In the genomic region with DNA sequence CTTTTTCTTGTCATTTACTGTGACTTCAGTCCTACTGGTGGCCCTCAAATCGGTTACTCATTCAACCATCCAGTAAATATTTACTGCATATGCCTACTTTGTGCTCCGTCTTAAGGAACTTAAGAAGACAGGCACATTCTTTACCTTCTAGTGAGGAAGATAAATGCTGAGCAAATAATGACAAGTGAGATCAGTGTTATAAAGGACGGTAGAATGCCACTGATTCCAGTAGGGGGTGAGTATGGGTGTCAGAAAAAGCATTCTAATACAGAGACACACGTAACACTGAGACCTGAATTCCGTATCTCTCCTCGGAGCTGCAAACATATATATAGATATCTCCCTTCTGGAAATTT, we compare ENCODE assay signal across 8 cellular contexts. TPM values are rescaled to one million over a fixed set of nuclear protein-coding genes. Genes with fewer than 3 reads are reported as not detected.
A peak's percentile ranks its signal among the peaks of the same experiment; 100 is the strongest.
DNase-seq lines count a peak whose midpoint lies in the region; ATAC-seq and TF ChIP-seq lines count a peak whose summit lies in the region.

No MANE protein-coding gene starts in this region.

- H3K27me3 Mint-ChIP-seq in activated T-cell treated with anti-CD3 and anti-CD28 coated beads, Interleukin-2, amount 50 U/mL, for 72 hours (ENCODE audit: low read depth), result no peaks in the 10 kb centered on the region
- no peaks in the 10 kb centered on the region for H3K27me3 Mint-ChIP-seq in activated T-helper 1 cell treated with anti-CD3 and anti-CD28 coated beads, Interleukin-12 subunit alpha, Interleukin-12 subunit beta, Interleukin-2, Interleukin-4 antibody, amounts not matched to agents 30 ng/mL and 10 ng/mL and 1 ng/mL, durations not matched to agents 14 hours and 24 hours and 36 hours (ENCODE audit: insufficient read depth)
- H3K27me3 Mint-ChIP-seq in immature natural killer cell (ENCODE audit: low read depth in 3 of 3), result peaks cover 16 to 24% (median 17%) of the 10 kb centered on the region in 3 donors

- H3K9me3 Mint-ChIP-seq in activated T-cell treated with anti-CD3 and anti-CD28 coated beads, Interleukin-2, amount 50 U/mL, for 72 hours, result no peaks in the 10 kb centered on the region
- no peaks in the 10 kb centered on the region for H3K9me3 Mint-ChIP-seq in activated T-helper 1 cell treated with anti-CD3 and anti-CD28 coated beads, Interleukin-12 subunit alpha, Interleukin-12 subunit beta, Interleukin-2, Interleukin-4 antibody, amounts not matched to agents 30 ng/mL and 10 ng/mL and 1 ng/mL, durations not matched to agents 14 hours and 24 hours and 36 hours
- no peaks in the 10 kb centered on the region for H3K9me3 Mint-ChIP-seq in immature natural killer cell

- ATAC-seq in activated T-cell treated with anti-CD3 and anti-CD28 coated beads, Interleukin-2, amount 50 U/mL, for 72 hours (replicated peaks in 1 of 2), result no peak
- ATAC-seq in HG02588 (IDR thresholded peaks at IDR 0.05; ENCODE audit: unreplicated experiment), result no peak

- in situ Hi-C loops in transverse colon (cut with MboI; ENCODE audit: low pct_ligation_motif_present in 1 of 4, low pct_unique_long_range_greater_than_20kb in 1 of 4, low sequenced_read_pairs in 3 of 4), result loop anchor here in 2 of 4 donors (10.0 to 25.0 kb wide), 2 partner anchors 108 to 290 kb away; partner anchors contain the start of genes DDIAS (in 2 of the 2) and PRCP (in 2 of the 2)

- H3K4me3 Mint-ChIP-seq in activated T-cell treated with anti-CD3 and anti-CD28 coated beads, Interleukin-2, amount 50 U/mL, for 72 hours, result peak overlapping the region; percentile 94 to 98
- peak overlapping the region; percentile 93 for H3K4me3 Mint-ChIP-seq in activated T-helper 1 cell treated with anti-CD3 and anti-CD28 coated beads, Interleukin-12 subunit alpha, Interleukin-12 subunit beta, Interleukin-2, Interleukin-4 antibody, amounts not matched to agents 30 ng/mL and 10 ng/mL and 1 ng/mL, durations not matched to agents 14 hours and 24 hours and 36 hours
- H3K4me3 Mint-ChIP-seq in immature natural killer cell, result peak overlapping the region; percentile 96 to 99 (median 98)

- DNase-seq in activated T-cell treated with anti-CD3 and anti-CD28 coated beads, Interleukin-2, amount 50 U/mL, for 72 hours, result no peak
- DNase-seq in activated T-cell treated with anti-CD3 and anti-CD28 coated beads, Interleukin-2, amount 50 U/mL, for 1 hour, result no peak
- DNase-seq in activated T-helper 1 cell treated with anti-CD3 and anti-CD28 coated beads, Interleukin-12 subunit alpha, Interleukin-12 subunit beta, Interleukin-2, Interleukin-4 antibody, amounts not matched to agents 30 ng/mL and 10 ng/mL and 1 ng/mL, durations not matched to agents 14 hours and 24 hours and 36 hours (ENCODE audit: low spot score), result no peak
- DNase-seq in immature natural killer cell (no peak), transverse colon (no peak), COLO829 (ENCODE audit: low spot score) (no peak), NCI-H2196 (lab: John Stamatoyannopoulos, UW; ENCODE audit: unreplicated experiment) (no peak)

- peaks cover 0 to 27% (median 7%) of the 10 kb centered on the region in 4 donors for H3K36me3 ChIP-seq in transverse colon

- H3K4me3 ChIP-seq in transverse colon, result peak overlapping the region in 3 of 4 donors; percentile 59 to 86 (median 70)

- intact Hi-C loops in activated T-helper 1 cell treated with anti-CD3 and anti-CD28 coated beads, Interleukin-12 subunit alpha, Interleukin-12 subunit beta, Interleukin-2, Interleukin-4 antibody, amounts not matched to agents 30 ng/mL and 10 ng/mL and 1 ng/mL, durations not matched to agents 14 hours and 24 hours and 36 hours (cut with micrococcal nuclease), result no loop called here
- intact Hi-C loops in transverse colon (cut with DNase I; ENCODE audit: low total_unique reads), result no loop called here

- 18 to 38% methylated on average over 4 to 6 of the region's 6 CpGs for WGBS in transverse colon (ENCODE audit: low coverage in 1 of 2), 2 donors

- TF ChIP-seq CTCF in transverse colon (IDR thresholded peaks at IDR 0.05), result no peak

- peak overlapping the region; percentile 90 for H3K27ac Mint-ChIP-seq in activated T-cell treated with anti-CD3 and anti-CD28 coated beads, Interleukin-2, amount 50 U/mL, for 72 hours
- peak overlapping the region; percentile 94 for H3K27ac Mint-ChIP-seq in activated T-helper 1 cell treated with anti-CD3 and anti-CD28 coated beads, Interleukin-12 subunit alpha, Interleukin-12 subunit beta, Interleukin-2, Interleukin-4 antibody, amounts not matched to agents 30 ng/mL and 10 ng/mL and 1 ng/mL, durations not matched to agents 14 hours and 24 hours and 36 hours
- H3K27ac Mint-ChIP-seq in immature natural killer cell, result peak overlapping the region; percentile 98 to 100 (median 100)

- H3K9me3 ChIP-seq in transverse colon, result no peaks in the 10 kb centered on the region

- TF ChIP-seq EP300 in transverse colon (IDR thresholded peaks at IDR 0.05; ENCODE audit: low read depth), result no peak

- TF ChIP-seq POLR2A in transverse colon (IDR thresholded peaks at IDR 0.05), result no peak

- peak overlapping the region; percentile 91 to 97 (median 93) for H3K27ac ChIP-seq in transverse colon

- H3K4me1 ChIP-seq in transverse colon, result peaks cover 9 to 41% (median 22%) of the 10 kb centered on the region in 4 donors

- peaks cover 43% of the 10 kb centered on the region for H3K4me1 Mint-ChIP-seq in activated T-cell treated with anti-CD3 and anti-CD28 coated beads, Interleukin-2, amount 50 U/mL, for 72 hours (ENCODE audit: low read depth)
- H3K4me1 Mint-ChIP-seq in activated T-helper 1 cell treated with anti-CD3 and anti-CD28 coated beads, Interleukin-12 subunit alpha, Interleukin-12 subunit beta, Interleukin-2, Interleukin-4 antibody, amounts not matched to agents 30 ng/mL and 10 ng/mL and 1 ng/mL, durations not matched to agents 14 hours and 24 hours and 36 hours (ENCODE audit: low read depth), result peaks cover 40% of the 10 kb centered on the region
- H3K4me1 Mint-ChIP-seq in immature natural killer cell, result peaks cover 47 to 58% of the 10 kb centered on the region in 2 donors

- peaks cover 10 to 22% of the 10 kb centered on the region in 2 donors for H3K36me3 Mint-ChIP-seq in activated T-cell treated with anti-CD3 and anti-CD28 coated beads, Interleukin-2, amount 50 U/mL, for 72 hours (ENCODE audit: insufficient read depth in 2 of 2)
- peaks cover 13% of the 10 kb centered on the region for H3K36me3 Mint-ChIP-seq in activated T-helper 1 cell treated with anti-CD3 and anti-CD28 coated beads, Interleukin-12 subunit alpha, Interleukin-12 subunit beta, Interleukin-2, Interleukin-4 antibody, amounts not matched to agents 30 ng/mL and 10 ng/mL and 1 ng/mL, durations not matched to agents 14 hours and 24 hours and 36 hours (ENCODE audit: low read depth)
- H3K36me3 Mint-ChIP-seq in immature natural killer cell, result peaks cover 9 to 14% (median 9%) of the 10 kb centered on the region in 3 donors

- no peaks in the 10 kb centered on the region for H3K27me3 ChIP-seq in transverse colon

RNA-seq across cellular contexts. Expression of gene ANKRD42, which starts 1.6 kb away (rescaled TPM):
- 1 to 10 TPM; 4.9 to 6.6 TPM for total RNA-seq in activated T-cell treated with anti-CD3 and anti-CD28 coated beads, Interleukin-2, amount 50 U/mL, for 72 hours
- 3.3 and 3.5 TPM in 2 replicates for total RNA-seq in activated T-helper 1 cell treated with anti-CD3 and anti-CD28 coated beads, Interleukin-12 subunit alpha, Interleukin-12 subunit beta, Interleukin-2, Interleukin-4 antibody, amounts not matched to agents 30 ng/mL and 10 ng/mL and 1 ng/mL, durations not matched to agents 14 hours and 24 hours and 36 hours
- polyA plus RNA-seq in immature natural killer cell, result 1 to 10 TPM; 3.1 to 5.0 (median 4.2) TPM
- total RNA-seq in transverse colon, result 10 to 100 TPM in 1 of 4 donors, 1 to 10 TPM in 3; 5.6 to 11.5 (median 8.9) TPM

RNA-seq across cellular contexts. Expression of gene PCF11, which starts 38.2 kb away (rescaled TPM):
- 10 to 100 TPM; 79.5 to 85.6 TPM for total RNA-seq in activated T-cell treated with anti-CD3 and anti-CD28 coated beads, Interleukin-2, amount 50 U/mL, for 72 hours
- total RNA-seq in activated T-helper 1 cell treated with anti-CD3 and anti-CD28 coated beads, Interleukin-12 subunit alpha, Interleukin-12 subunit beta, Interleukin-2, Interleukin-4 antibody, amounts not matched to agents 30 ng/mL and 10 ng/mL and 1 ng/mL, durations not matched to agents 14 hours and 24 hours and 36 hours, result 62.2 and 62.8 TPM in 2 replicates
- polyA plus RNA-seq in immature natural killer cell, result 10 to 100 TPM; 10.2 to 36.5 (median 11.4) TPM
- 100 to 1,000 TPM in 2 of 4 donors, 10 to 100 TPM in 2; 81.1 to 346 (median 154) TPM for total RNA-seq in transverse colon
